In genomic region chr20:37413023-37413334, GRCh38 we compare ENCODE assay signal across 15 cellular contexts.
"Had no signal": no experiment of that assay in that cellular context is flagged by ENCODE, and none has a peak within 500 bp of the region (broad histone marks: within the 10 kb centered on the region; RNA-seq: fewer than 3 reads in every experiment).

No MANE protein-coding gene starts in this region.

- H3K4me3 Mint-ChIP-seq: activated naive CD8-positive, alpha-beta T cell treated with anti-CD3 and anti-CD28 coated beads for 36 hours had no signal

- H3K27me3 ChIP-seq: thyroid gland had no signal

- H3K27ac Mint-ChIP-seq: activated naive CD8-positive, alpha-beta T cell treated with anti-CD3 and anti-CD28 coated beads for 36 hours; effector memory CD8-positive, alpha-beta T cell; natural killer cell had no signal

- H3K36me3 ChIP-seq: cardiac muscle cell, thyroid gland, WERI-Rb-1 had no signal

- DNase-seq: activated CD4-positive, alpha-beta T cell treated with anti-CD3 and anti-CD28 coated beads for 1 hour; activated CD4-positive, alpha-beta T cell treated with anti-CD3 and anti-CD28 coated beads, Interleukin-2, amount 50 U/mL, for 48 hours; amniotic stem cell; effector memory CD8-positive, alpha-beta T cell; foreskin melanocyte; kidney; natural killer cell; stimulated activated CD4-positive, alpha-beta T cell treated with anti-CD3 and anti-CD28 coated beads, Interleukin-12 subunit alpha, Interleukin-12 subunit beta, amount 100 ng/mL, for 4 hours; stimulated activated CD4-positive, alpha-beta T cell treated with anti-CD3 and anti-CD28 coated beads, Interleukin-1b, Interleukin-23, amount 100 ng/mL, for 48 hours; stimulated activated CD8-positive, alpha-beta memory T cell treated with anti-CD3 and anti-CD28 coated beads, Interleukin-4, amount 100 ng/mL, for 48 hours; WERI-Rb-1 had no signal

- H3K36me3 Mint-ChIP-seq: activated naive CD8-positive, alpha-beta T cell treated with anti-CD3 and anti-CD28 coated beads for 36 hours; natural killer cell had no signal

- FAIRE-seq: kidney had no signal

- H3K27ac ChIP-seq: cardiac muscle cell, epithelial cell of prostate, thyroid gland, WERI-Rb-1 had no signal

- H3K9me3 Mint-ChIP-seq: activated naive CD8-positive, alpha-beta T cell treated with anti-CD3 and anti-CD28 coated beads for 36 hours; effector memory CD8-positive, alpha-beta T cell; natural killer cell had no signal

- H3K9me3 ChIP-seq: thyroid gland had no signal

- H3K4me3 ChIP-seq: cardiac muscle cell had no signal

- H3K4me1 Mint-ChIP-seq: activated naive CD8-positive, alpha-beta T cell treated with anti-CD3 and anti-CD28 coated beads for 36 hours had no signal
